Comparison of ENCODE assay signal across 16 cellular contexts in genomic region chr12:6954754-6955461, GRCh38. TPM values are rescaled to one million over a fixed set of nuclear protein-coding genes. Genes with fewer than 3 reads are reported as not detected.
DNase-seq lines count a peak whose midpoint lies in the region; ATAC-seq and TF ChIP-seq lines count a peak whose summit lies in the region.
"Had no signal": no experiment of that assay in that cellular context is flagged by ENCODE, and none has a peak within 500 bp of the region (broad histone marks: within the 10 kb centered on the region; RNA-seq: fewer than 3 reads in every experiment).

No MANE protein-coding gene starts in this region.

- no peaks in the 10 kb centered on the region for H3K27me3 Mint-ChIP-seq in CD8-positive, alpha-beta T cell (ENCODE audit: low read depth)
- no peaks in the 10 kb centered on the region for H3K27me3 Mint-ChIP-seq in activated naive CD8-positive, alpha-beta T cell treated with anti-CD3 and anti-CD28 coated beads, Interleukin-2, amount 10 ng/mL, durations not matched to agents 7 days and 5 days
- no peaks in the 10 kb centered on the region for H3K27me3 Mint-ChIP-seq in progenitor cell of endocrine pancreas

- H3K27me3 ChIP-seq in CD8-positive, alpha-beta T cell (ENCODE audit: insufficient read depth, low read length) = no peaks in the 10 kb centered on the region
- H3K27me3 ChIP-seq: ovary, suprapubic skin had no signal

- DNase-seq in CD8-positive, alpha-beta T cell = peak in 1 of 7 experiments; percentile 55
- DNase-seq in activated naive CD8-positive, alpha-beta T cell treated with anti-CD3 and anti-CD28 coated beads, Interleukin-2, amount 10 ng/mL, durations not matched to agents 7 days and 5 days = peak; percentile 54
- DNase-seq in progenitor cell of endocrine pancreas (ENCODE audit: low spot score, unreplicated experiment) = no peak
- DNase-seq in DMS114 treated with DMSO at 0.1 percent for 48 hours (lab: John Stamatoyannopoulos, UW; ENCODE audit: unreplicated experiment) = no peak
- no peak for DNase-seq in AML-193 (lab: John Stamatoyannopoulos, UW)
- no peak for DNase-seq in NCI-H446 treated with DMSO at 0.1 percent for 48 hours (lab: John Stamatoyannopoulos, UW)
- DNase-seq: Calu3; NCI-H1417 treated with DMSO at 0.1 percent for 48 hours; stimulated activated CD4-positive, alpha-beta T cell treated with anti-CD3 and anti-CD28 coated beads, Interleukin-2, amount 100 ng/mL, for 48 hours had no signal

- TF ChIP-seq POLR2A in GM19193 (IDR thresholded peaks at IDR 0.05; ENCODE audit: extremely low read depth, insufficient read depth, insufficient read length) = peak; percentile 27

- no peak for ATAC-seq in CD8-positive, alpha-beta T cell
- no peak for ATAC-seq in activated naive CD8-positive, alpha-beta T cell treated with anti-CD3 and anti-CD28 coated beads, Interleukin-2, amount 10 ng/mL, durations not matched to agents 7 days and 5 days (ENCODE audit: low read depth)
- ATAC-seq in GM21717 (IDR thresholded peaks at IDR 0.05; ENCODE audit: unreplicated experiment) = no peak

- H3K4me3 Mint-ChIP-seq in CD8-positive, alpha-beta T cell = peak overlapping the region; percentile 99
- H3K4me3 Mint-ChIP-seq in activated naive CD8-positive, alpha-beta T cell treated with anti-CD3 and anti-CD28 coated beads, Interleukin-2, amount 10 ng/mL, durations not matched to agents 7 days and 5 days = peak overlapping the region; percentile 100
- no peak overlapping the region for H3K4me3 Mint-ChIP-seq in progenitor cell of endocrine pancreas (ENCODE audit: low read depth)

- H3K36me3 Mint-ChIP-seq in CD8-positive, alpha-beta T cell = peaks cover 74% of the 10 kb centered on the region
- peaks cover 58% of the 10 kb centered on the region for H3K36me3 Mint-ChIP-seq in activated naive CD8-positive, alpha-beta T cell treated with anti-CD3 and anti-CD28 coated beads, Interleukin-2, amount 10 ng/mL, durations not matched to agents 7 days and 5 days
- peaks cover 9% of the 10 kb centered on the region for H3K36me3 Mint-ChIP-seq in progenitor cell of endocrine pancreas (ENCODE audit: insufficient read depth)

- H3K4me1 ChIP-seq in CD8-positive, alpha-beta T cell (ENCODE audit: insufficient read depth, low read length) = peaks cover 70% of the 10 kb centered on the region

- peak overlapping the region; percentile 95 for H3K4me3 ChIP-seq in CD8-positive, alpha-beta T cell (ENCODE audit: low read depth, low read length)
- H3K4me3 ChIP-seq: ovary, suprapubic skin had no signal

- H3K4me1 Mint-ChIP-seq in CD8-positive, alpha-beta T cell (ENCODE audit: low read depth) = peaks cover 80% of the 10 kb centered on the region
- H3K4me1 Mint-ChIP-seq in activated naive CD8-positive, alpha-beta T cell treated with anti-CD3 and anti-CD28 coated beads, Interleukin-2, amount 10 ng/mL, durations not matched to agents 7 days and 5 days = peaks cover 70% of the 10 kb centered on the region
- peaks cover 1% of the 10 kb centered on the region for H3K4me1 Mint-ChIP-seq in progenitor cell of endocrine pancreas (ENCODE audit: low read depth)

- CTCF ChIA-PET in CD8-positive, alpha-beta T cell (lab: Charles Lee) = interaction anchor here (0.8 to 13.3 kb wide), 6 partner anchors 7 to 154 kb away, joined by 3 to 531 read pairs (median 14); partner anchors contain the start of genes C12orf57, C1RL, PTPN6 and RNU7-1

- intact Hi-C loops in CD8-positive, alpha-beta T cell (cut with DNase I, micrococcal nuclease) = loop anchor here (5.0 to 10.0 kb wide), 3 partner anchors 348 to 420 kb away; partner anchors contain the start of genes CHD4 (in 2 of the 2) and GAPDH (in 1 of the 2)

- H3K27ac Mint-ChIP-seq in CD8-positive, alpha-beta T cell = peak overlapping the region; percentile 100
- H3K27ac Mint-ChIP-seq in activated naive CD8-positive, alpha-beta T cell treated with anti-CD3 and anti-CD28 coated beads, Interleukin-2, amount 10 ng/mL, durations not matched to agents 7 days and 5 days = peak overlapping the region; percentile 100
- H3K27ac Mint-ChIP-seq in progenitor cell of endocrine pancreas = peak overlapping the region; percentile 77

- peak overlapping the region; percentile 72 for H3K27ac ChIP-seq in CD8-positive, alpha-beta T cell (ENCODE audit: low read depth, low read length)
- H3K27ac ChIP-seq: ovary, suprapubic skin had no signal

- no peaks in the 10 kb centered on the region for H3K9me3 Mint-ChIP-seq in CD8-positive, alpha-beta T cell
- no peaks in the 10 kb centered on the region for H3K9me3 Mint-ChIP-seq in activated naive CD8-positive, alpha-beta T cell treated with anti-CD3 and anti-CD28 coated beads, Interleukin-2, amount 10 ng/mL, durations not matched to agents 7 days and 5 days
- no peaks in the 10 kb centered on the region for H3K9me3 Mint-ChIP-seq in progenitor cell of endocrine pancreas (ENCODE audit: low read depth)

- H3K36me3 ChIP-seq in CD8-positive, alpha-beta T cell (ENCODE audit: insufficient read depth, low read length) = peaks cover 42% of the 10 kb centered on the region
- H3K36me3 ChIP-seq: ovary had no signal

- no peak for TF ChIP-seq CTCF in CD8-positive, alpha-beta T cell (IDR thresholded peaks at IDR 0.05)
- TF ChIP-seq CTCF in progenitor cell of endocrine pancreas (IDR thresholded peaks at IDR 0.05; ENCODE audit: unreplicated experiment) = no peak

- POLR2A ChIA-PET in CD8-positive, alpha-beta T cell (lab: Charles Lee) = interaction anchor here (0.6 to 13.4 kb wide), 4 partner anchors 7 to 215 kb away, joined by 4 to 642 read pairs (median 13); partner anchors contain the start of genes C12orf57, PTPN6 and RNU7-1
- POLR2A ChIA-PET in activated naive CD8-positive, alpha-beta T cell treated with anti-CD3 and anti-CD28 coated beads, Interleukin-2, amount 10 ng/mL, durations not matched to agents 7 days and 5 days (lab: Charles Lee) = interaction anchor here (1.8 to 21.6 kb wide), 5 partner anchors 5 to 103 kb away, joined by 4 to 1055 read pairs (median 9); partner anchors contain the start of genes C12orf57, CDCA3, PTPN6 and RNU7-1

- H3K9me3 ChIP-seq in CD8-positive, alpha-beta T cell (ENCODE audit: low read length) = no peaks in the 10 kb centered on the region
- H3K9me3 ChIP-seq: ovary, suprapubic skin had no signal

RNA-seq across cellular contexts. Expression of gene PTPN6, which starts 3.8 kb away (rescaled TPM):
- total RNA-seq in CD8-positive, alpha-beta T cell = 10 to 100 TPM; 63.2 to 63.9 TPM
- 100 to 1,000 TPM; 349 to 370 TPM for total RNA-seq in activated naive CD8-positive, alpha-beta T cell treated with anti-CD3 and anti-CD28 coated beads, Interleukin-2, amount 10 ng/mL, durations not matched to agents 7 days and 5 days
- 65.4 and 70.2 TPM in 2 replicates for total RNA-seq in progenitor cell of endocrine pancreas

RNA-seq across cellular contexts. Expression of gene C12orf57, which starts 11.1 kb away (rescaled TPM):
- 100 to 1,000 TPM; 328 to 356 TPM for total RNA-seq in CD8-positive, alpha-beta T cell
- 100 to 1,000 TPM; 210 to 217 TPM for total RNA-seq in activated naive CD8-positive, alpha-beta T cell treated with anti-CD3 and anti-CD28 coated beads, Interleukin-2, amount 10 ng/mL, durations not matched to agents 7 days and 5 days
- total RNA-seq in progenitor cell of endocrine pancreas = 268 and 277 TPM in 2 replicates

RNA-seq across cellular contexts. Expression of gene RNU7-1, which starts 11.3 kb away (rescaled TPM):
- total RNA-seq in CD8-positive, alpha-beta T cell = not detected
- total RNA-seq in activated naive CD8-positive, alpha-beta T cell treated with anti-CD3 and anti-CD28 coated beads, Interleukin-2, amount 10 ng/mL, durations not matched to agents 7 days and 5 days = not detected
- total RNA-seq in progenitor cell of endocrine pancreas = not detected in 2 replicates
- total RNA-seq: Calu3; frontal cortex; HT1080; ovary; suprapubic skin; T-helper 1 cell treated with Interleukin-12 subunit alpha and Interleukin-12 subunit beta and Interleukin-4 antibody, amounts not matched to agents 30 ng/mL and 1 ng/mL, for 36 hours had no signal

RNA-seq across cellular contexts. Expression of gene PHB2, which starts 15.6 kb away (rescaled TPM):
- total RNA-seq in CD8-positive, alpha-beta T cell = 100 to 1,000 TPM; 145 to 148 TPM
- total RNA-seq in activated naive CD8-positive, alpha-beta T cell treated with anti-CD3 and anti-CD28 coated beads, Interleukin-2, amount 10 ng/mL, durations not matched to agents 7 days and 5 days = 100 to 1,000 TPM; 175 to 189 TPM
- 339 and 353 TPM in 2 replicates for total RNA-seq in progenitor cell of endocrine pancreas

RNA-seq across cellular contexts. Expression of gene EMG1, which starts 15.8 kb away (rescaled TPM):
- total RNA-seq in CD8-positive, alpha-beta T cell = 10 to 100 TPM; 42.8 to 43.2 TPM
- 10 to 100 TPM; 50.0 to 55.7 TPM for total RNA-seq in activated naive CD8-positive, alpha-beta T cell treated with anti-CD3 and anti-CD28 coated beads, Interleukin-2, amount 10 ng/mL, durations not matched to agents 7 days and 5 days
- 67.9 and 73.1 TPM in 2 replicates for total RNA-seq in progenitor cell of endocrine pancreas
